16 cellular contexts compared by ENCODE assay signal in genomic region chr1:33220701-33221384, GRCh38. TPM values are rescaled to one million over a fixed set of nuclear protein-coding genes. Genes with fewer than 3 reads are reported as not detected.
A peak's percentile ranks its signal among the peaks of the same experiment; 100 is the strongest.
DNase-seq lines count a peak whose midpoint lies in the region; ATAC-seq, FAIRE-seq and TF ChIP-seq lines count a peak whose summit lies in the region.
"Had no signal": no experiment of that assay in that cellular context is flagged by ENCODE, and none has a peak within 500 bp of the region (broad histone marks: within the 10 kb centered on the region; RNA-seq: fewer than 3 reads in every experiment).

No MANE protein-coding gene starts in this region.

- no peaks in the 10 kb centered on the region for H3K36me3 Mint-ChIP-seq in neural progenitor cell

- H3K4me3 Mint-ChIP-seq in neural progenitor cell, result no peak overlapping the region
- H3K4me3 Mint-ChIP-seq: activated T-cell treated with anti-CD3 and anti-CD28 coated beads, Interleukin-2, amount 50 U/mL, for 24 hours had no signal

- no peak for TF ChIP-seq CTCF in D721Med (IDR thresholded peaks at IDR 0.05; ENCODE audit: insufficient read depth, missing control alignments)
- no peak for TF ChIP-seq CTCF in neural progenitor cell (IDR thresholded peaks at IDR 0.05)
- no peak for TF ChIP-seq CTCF in gastroesophageal sphincter (IDR thresholded peaks at IDR 0.05)

- H3K4me1 ChIP-seq in esophagus (ENCODE audit: control insufficient read depth in 2 of 2, insufficient read depth in 2 of 2, low read length in 1 of 2) (peaks cover 0 to 19% of the 10 kb centered on the region in 2 donors), neural progenitor cell (no peaks in the 10 kb centered on the region), gastroesophageal sphincter (no peaks in the 10 kb centered on the region)
- H3K4me1 ChIP-seq: adrenal gland had no signal

- DNase-seq in D721Med (ENCODE audit: insufficient read length, low spot score) (peak; percentile 46), NCI-H82 treated with DMSO at 0.1 percent for 48 hours (lab: John Stamatoyannopoulos, UW; ENCODE audit: unreplicated experiment) (peak; percentile 79), neural progenitor cell (ENCODE audit: low spot score) (peak; percentile 60), NCI-H2081 treated with DMSO at 0.1 percent for 48 hours (lab: John Stamatoyannopoulos, UW) (no peak), cerebellum (ENCODE audit: low spot score) (no peak)
- DNase-seq in activated CD4-positive, alpha-beta T cell treated with anti-CD3 and anti-CD28 coated beads for 4 hours, result no peak
- DNase-seq: activated CD4-positive, alpha-beta T cell treated with anti-CD3 and anti-CD28 coated beads for 1 hour; activated T-cell treated with anti-CD3 and anti-CD28 coated beads, Interleukin-2, amount 50 U/mL, for 24 hours; adrenal gland; left ventricle myocardium inferior; NCI-H2029 treated with DMSO at 0.1 percent for 48 hours; stimulated activated CD4-positive, alpha-beta T cell treated with anti-CD3 and anti-CD28 coated beads, Interleukin-12 subunit alpha, Interleukin-12 subunit beta, amount 100 ng/mL, for 4 hours; tibial artery had no signal

- H3K4me2 ChIP-seq in neural progenitor cell, result no peak overlapping the region

- WGBS in esophagus, 2 donors, result 41 to 51% methylated on average over 12 of the region's 12 CpGs
- 78 to 86% methylated on average over 4 to 9 of the region's 12 CpGs for WGBS in gastroesophageal sphincter (ENCODE audit: low coverage in 1 of 2), 2 donors

- H3K27ac Mint-ChIP-seq in neural progenitor cell, result no peak overlapping the region
- H3K27ac Mint-ChIP-seq: activated T-cell treated with anti-CD3 and anti-CD28 coated beads, Interleukin-2, amount 50 U/mL, for 24 hours had no signal

- peak overlapping the region; percentile 82 to 85 for H3K27ac ChIP-seq in esophagus (ENCODE audit: low read depth in 2 of 2, low read length in 1 of 2)
- H3K27ac ChIP-seq in neural progenitor cell, result no peak overlapping the region
- no peak overlapping the region for H3K27ac ChIP-seq in gastroesophageal sphincter
- H3K27ac ChIP-seq: neutrophil, tibial artery had no signal

- TF ChIP-seq POLR2A in gastroesophageal sphincter (IDR thresholded peaks at IDR 0.05), result no peak

- peaks cover 19% of the 10 kb centered on the region for H3K27me3 Mint-ChIP-seq in neural progenitor cell (ENCODE audit: insufficient read depth, low read depth)
- H3K27me3 Mint-ChIP-seq: activated T-cell treated with anti-CD3 and anti-CD28 coated beads, Interleukin-2, amount 50 U/mL, for 24 hours had no signal

- peaks cover 18% of the 10 kb centered on the region for H3K9me3 Mint-ChIP-seq in neural progenitor cell

- no peak overlapping the region for H3K9ac ChIP-seq in neural progenitor cell

- no peaks in the 10 kb centered on the region for H3K79me2 ChIP-seq in neural progenitor cell (ENCODE audit: low read depth)

- H3K4me3 ChIP-seq in esophagus (ENCODE audit: low read depth in 1 of 2, low read length in 2 of 2), result no peak overlapping the region
- H3K4me3 ChIP-seq in neural progenitor cell, result no peak overlapping the region
- H3K4me3 ChIP-seq in gastroesophageal sphincter, result no peak overlapping the region
- H3K4me3 ChIP-seq: adrenal gland, left ventricle myocardium inferior, tibial artery had no signal

- H3K27me3 ChIP-seq in esophagus (ENCODE audit: control insufficient read depth in 1 of 2, insufficient read depth in 2 of 2, low read length in 2 of 2), result no peaks in the 10 kb centered on the region
- H3K27me3 ChIP-seq in neural progenitor cell, result no peaks in the 10 kb centered on the region
- no peaks in the 10 kb centered on the region for H3K27me3 ChIP-seq in gastroesophageal sphincter
- H3K27me3 ChIP-seq: adrenal gland, tibial artery had no signal

- peaks cover 14% of the 10 kb centered on the region for H3K4me1 Mint-ChIP-seq in neural progenitor cell

- no peaks in the 10 kb centered on the region for H4K20me1 ChIP-seq in neural progenitor cell (ENCODE audit: low read depth)

- no peak for TF ChIP-seq EP300 in gastroesophageal sphincter (IDR thresholded peaks at IDR 0.05)

- H2AFZ ChIP-seq in neural progenitor cell (replicated peaks), result no peak overlapping the region

- H3K9me3 ChIP-seq in esophagus (ENCODE audit: control insufficient read depth in 2 of 2, insufficient read depth in 1 of 2, low read depth in 1 of 2, low read length in 1 of 2) (no peaks in the 10 kb centered on the region), neural progenitor cell (ENCODE audit: low read depth) (no peaks in the 10 kb centered on the region), gastroesophageal sphincter (peaks cover 0 to 18% (median 0%) of the 10 kb centered on the region in 3 donors)
- H3K9me3 ChIP-seq: neutrophil had no signal

- no peak for ATAC-seq in gastroesophageal sphincter

- no peaks in the 10 kb centered on the region for H3K36me3 ChIP-seq in esophagus (ENCODE audit: control insufficient read depth in 2 of 2, insufficient read depth in 2 of 2, low read length in 1 of 2)
- H3K36me3 ChIP-seq in neural progenitor cell, result no peaks in the 10 kb centered on the region
- H3K36me3 ChIP-seq in gastroesophageal sphincter, result no peaks in the 10 kb centered on the region
- H3K36me3 ChIP-seq: adrenal gland, left ventricle myocardium inferior, neutrophil, tibial artery had no signal

- FAIRE-seq in D721Med (lab: Jason Lieb, UNC), result no peak

- H3F3A ChIP-seq in neural progenitor cell (ENCODE audit: low read depth), result no peaks in the 10 kb centered on the region

RNA-seq across cellular contexts. Expression of gene ZNF362, which starts 35.4 kb away (rescaled TPM):
- 10 to 100 TPM in 1 of 2 donors, 1 to 10 TPM in 1; 6.8 to 13.3 TPM for polyA plus RNA-seq in esophagus
- total RNA-seq in neural progenitor cell (ENCODE audit: low replicate concordance), result 10.9 and 27.9 TPM in 2 replicates
- 10 to 100 TPM; 14.6 to 29.2 (median 24.1) TPM for total RNA-seq in gastroesophageal sphincter
- 12.5 TPM for total RNA-seq in cerebellum

RNA-seq across cellular contexts. Expression of gene TRIM62, which starts 39.0 kb away (rescaled TPM):
- polyA plus RNA-seq in esophagus, result 1 to 10 TPM; 4.6 to 5.0 TPM
- 1.4 and 5.0 TPM in 2 replicates for total RNA-seq in neural progenitor cell (ENCODE audit: low replicate concordance)
- total RNA-seq in gastroesophageal sphincter, result 1 to 10 TPM; 4.0 to 9.0 (median 5.5) TPM
- 5.7 TPM for total RNA-seq in cerebellum

Comparison
In these comparisons a context has a peak if more than half of its experiments do, and no peak if none do; other contexts are left out.
1. DNase-seq: peak in D721Med (single experiment), NCI-H82 treated with DMSO at 0.1 percent for 48 hours (single experiment) and neural progenitor cell (single experiment); none in NCI-H2081 treated with DMSO at 0.1 percent for 48 hours (single experiment), activated CD4-positive, alpha-beta T cell treated with anti-CD3 and anti-CD28 coated beads for 4 hours (0 of 2) and cerebellum (single experiment).
2. H3K27ac ChIP-seq: peak in esophagus (2 of 2); none in neural progenitor cell (single experiment) and gastroesophageal sphincter (0 of 4).